1 cellular context compared by ENCODE assay signal in the genomic region with DNA sequence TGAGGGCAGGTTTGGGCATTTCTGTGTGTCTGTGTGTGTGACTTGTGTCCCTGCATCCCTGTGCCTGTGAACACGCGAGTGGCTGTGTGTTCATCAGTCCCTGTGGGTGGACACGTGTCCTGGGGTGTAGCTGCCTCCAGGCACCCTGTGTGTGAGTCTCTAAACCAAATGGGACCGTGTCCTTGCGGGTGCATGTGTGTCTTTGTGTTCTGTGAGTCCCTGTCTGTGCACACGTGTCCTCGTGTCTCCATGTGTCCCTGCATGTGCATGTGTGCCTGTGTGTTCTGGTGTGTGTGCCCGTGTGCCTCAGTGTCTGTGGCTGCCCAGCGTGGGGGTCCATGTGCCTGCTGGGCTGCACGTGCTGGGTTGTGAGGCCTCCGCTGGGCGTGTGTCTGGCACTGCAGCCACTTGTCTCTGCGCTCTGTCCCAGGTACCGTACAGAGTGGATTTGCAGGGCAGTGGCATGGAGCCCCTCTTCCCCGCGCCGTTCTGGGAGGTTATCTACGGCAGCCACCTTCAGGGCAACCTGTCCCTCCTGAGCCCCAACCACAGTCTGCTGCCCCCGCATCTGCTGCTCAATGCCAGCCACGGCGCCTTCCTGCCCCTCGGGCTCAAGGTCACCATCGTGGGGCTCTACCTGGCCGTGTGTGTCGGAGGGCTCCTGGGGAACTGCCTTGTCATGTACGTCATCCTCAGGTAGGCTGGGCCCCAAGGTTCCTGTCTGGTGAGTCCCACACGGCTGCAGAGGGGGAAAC.
A peak's percentile ranks its signal among the peaks of the same experiment; 100 is the strongest.
TF ChIP-seq lines count a peak whose summit lies in the region.

No MANE protein-coding gene starts in this region.

TF ChIP-seq in K562, 482 proteins besides CTCF, POLR2A, EP300 and RAD21 (continued from another document):
- TF ChIP-seq, protein P1, sequence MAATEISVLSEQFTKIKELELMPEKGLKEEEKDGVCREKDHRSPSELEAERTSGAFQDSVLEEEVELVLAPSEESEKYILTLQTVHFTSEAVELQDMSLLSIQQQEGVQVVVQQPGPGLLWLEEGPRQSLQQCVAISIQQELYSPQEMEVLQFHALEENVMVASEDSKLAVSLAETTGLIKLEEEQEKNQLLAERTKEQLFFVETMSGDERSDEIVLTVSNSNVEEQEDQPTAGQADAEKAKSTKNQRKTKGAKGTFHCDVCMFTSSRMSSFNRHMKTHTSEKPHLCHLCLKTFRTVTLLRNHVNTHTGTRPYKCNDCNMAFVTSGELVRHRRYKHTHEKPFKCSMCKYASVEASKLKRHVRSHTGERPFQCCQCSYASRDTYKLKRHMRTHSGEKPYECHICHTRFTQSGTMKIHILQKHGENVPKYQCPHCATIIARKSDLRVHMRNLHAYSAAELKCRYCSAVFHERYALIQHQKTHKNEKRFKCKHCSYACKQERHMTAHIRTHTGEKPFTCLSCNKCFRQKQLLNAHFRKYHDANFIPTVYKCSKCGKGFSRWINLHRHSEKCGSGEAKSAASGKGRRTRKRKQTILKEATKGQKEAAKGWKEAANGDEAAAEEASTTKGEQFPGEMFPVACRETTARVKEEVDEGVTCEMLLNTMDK (IDR thresholded peaks at IDR 0.05; ENCODE audit: borderline replicate concordance, insufficient read depth, low read depth, low read length, poor library complexity, severe bottlenecking): no peak
- TF ChIP-seq BHLHE40 (IDR thresholded peaks at IDR 0.05; ENCODE audit: low read length) (0 out of 2 replicates have a peak, but pooled peaks have one; percentile 11), ZNF175 (CRISPR knock-in tag; IDR thresholded peaks at IDR 0.05; ENCODE audit: low read depth) (no peak), CC2D1A (IDR thresholded peaks at IDR 0.05) (no peak), MCM5 (IDR thresholded peaks at IDR 0.05; ENCODE audit: low read depth) (no peak), ZNF764 (CRISPR knock-in tag; IDR thresholded peaks at IDR 0.05; ENCODE audit: low read depth) (no peak), ETV6 (IDR thresholded peaks at IDR 0.05; ENCODE audit: borderline replicate concordance in 1 of 2, low read depth in 2 of 2, low read length in 1 of 2) (no peak), ETV6 (CRISPR knock-in tag; IDR thresholded peaks at IDR 0.05; ENCODE audit: borderline replicate concordance) (no peak), DIDO1 (tag; IDR thresholded peaks at IDR 0.05; ENCODE audit: low read depth) (no peak), ESRRB (CRISPR knock-in tag; IDR thresholded peaks at IDR 0.05; ENCODE audit: borderline replicate concordance) (no peak)
TF ChIP-seq in K562: peak in this region for 2.
